Comparison of ENCODE assay signal across 26 cellular contexts in genomic region chr13:110590577-110590976, GRCh38. TPM values are rescaled to one million over a fixed set of nuclear protein-coding genes. Genes with fewer than 3 reads are reported as not detected.
DNase-seq lines count a peak whose midpoint lies in the region; ATAC-seq, FAIRE-seq and TF ChIP-seq lines count a peak whose summit lies in the region.
"Had no signal": no experiment of that assay in that cellular context is flagged by ENCODE, and none has a peak within 500 bp of the region (broad histone marks: within the 10 kb centered on the region; RNA-seq: fewer than 3 reads in every experiment).

No MANE protein-coding gene starts in this region.

- H2AK5ac ChIP-seq in H1 (ENCODE audit: low read depth, low read length) = no peak overlapping the region

- no peak overlapping the region for H4K5ac ChIP-seq in H1 (ENCODE audit: insufficient read length, low read depth, low read length)

- H3K4me3 Mint-ChIP-seq in type B pancreatic cell = peak overlapping the region; percentile 4
- H3K4me3 Mint-ChIP-seq: activated CD8-positive, alpha-beta T cell treated with anti-CD3 and anti-CD28 coated beads for 36 hours; activated naive CD8-positive, alpha-beta T cell treated with anti-CD3 and anti-CD28 coated beads, Interleukin-2, amount 50 U/mL, for 24 hours; CD4-positive, CD25-positive, alpha-beta regulatory T cell; HFFc6; naive thymus-derived CD4-positive, alpha-beta T cell had no signal

- no peak overlapping the region for H2BK5ac ChIP-seq in H1 (ENCODE audit: low read depth, low read length)

- H3K79me2 ChIP-seq in H1 (ENCODE audit: control insufficient read depth in 1 of 2, insufficient read depth in 2 of 2, low read length in 2 of 2) (no peaks in the 10 kb centered on the region), MM.1S (ENCODE audit: low read length) (no peaks in the 10 kb centered on the region)

- 87% methylated on average over 6 of the region's 6 CpGs; no CpG with 5 or more reads in 1 of the 2 experiments for WGBS in H1 (ENCODE audit: extremely low coverage in 1 of 2, insufficient coverage in 1 of 2, insufficient read length in 1 of 2, insufficient replicate concordance in 2 of 2, low coverage in 1 of 2, low lambda C conversion rate in 2 of 2, missing lambda C conversion rate in 1 of 2), 2 experiments

- H3K4me1 ChIP-seq in H1 (replicated peaks in 1 of 4; ENCODE audit: control insufficient read depth in 3 of 4, insufficient read depth in 4 of 4, low read length in 3 of 4) = peaks cover 0 to 3% (median 2%) of the 10 kb centered on the region in 4 experiments; a peak in 4 of 7 replicates
- no peaks in the 10 kb centered on the region for H3K4me1 ChIP-seq in lower lobe of right lung
- H3K4me1 ChIP-seq in effector memory CD4-positive, alpha-beta T cell (ENCODE audit: control insufficient read depth, insufficient read depth, low read length, poor library complexity, severe bottlenecking) = no peaks in the 10 kb centered on the region
- H3K4me1 ChIP-seq in MM.1S (ENCODE audit: low read length) = peaks cover 3% of the 10 kb centered on the region; the same call in 1 of the 2 replicates

- no peak overlapping the region for H4K91ac ChIP-seq in H1 (replicated peaks; ENCODE audit: insufficient read length, low read length)

- H3K4me1 Mint-ChIP-seq in type B pancreatic cell (ENCODE audit: unreplicated experiment) = peaks cover 9% of the 10 kb centered on the region

- no peaks in the 10 kb centered on the region for H3K9me2 ChIP-seq in MM.1S (replicated peaks; ENCODE audit: insufficient read depth, low read length)

- ATAC-seq in lower lobe of right lung (peak; percentile 79 to 81), HG03565 (IDR thresholded peaks at IDR 0.05; ENCODE audit: unreplicated experiment) (no peak)
- ATAC-seq: activated CD4-positive, CD25-positive, alpha-beta regulatory T cell treated with anti-CD3 and anti-CD28 coated beads, Interleukin-2, amount 50 U/mL, for 24 hours; activated CD8-positive, alpha-beta T cell treated with anti-CD3 and anti-CD28 coated beads for 36 hours; activated naive CD8-positive, alpha-beta T cell treated with anti-CD3 and anti-CD28 coated beads, Interleukin-2, amount 50 U/mL, for 24 hours; gastroesophageal sphincter; naive thymus-derived CD4-positive, alpha-beta T cell had no signal

- no peak overlapping the region for H3K23ac ChIP-seq in H1 (ENCODE audit: insufficient read length)

- H4K20me1 ChIP-seq in H1 (replicated peaks in 1 of 2; ENCODE audit: control insufficient read depth in 1 of 2, insufficient read depth in 2 of 2, low read length in 2 of 2) (no peaks in the 10 kb centered on the region), MM.1S (ENCODE audit: insufficient read depth, low read length) (no peaks in the 10 kb centered on the region)

- no peak overlapping the region for H3K14ac ChIP-seq in H1 (ENCODE audit: insufficient read length)

- H3K79me1 ChIP-seq in H1 (ENCODE audit: low read depth, low read length) = no peaks in the 10 kb centered on the region

- H3K27me3 ChIP-seq in H1 (replicated peaks in 1 of 4; ENCODE audit: control insufficient read depth in 3 of 4, extremely low read depth in 1 of 4, insufficient read depth in 3 of 4, low read length in 3 of 4) (no peaks in the 10 kb centered on the region), lower lobe of right lung (ENCODE audit: low read depth) (no peaks in the 10 kb centered on the region), MM.1S (replicated peaks; ENCODE audit: insufficient read depth, low read length) (no peaks in the 10 kb centered on the region)
- H3K27me3 ChIP-seq in effector memory CD4-positive, alpha-beta T cell (replicated peaks; ENCODE audit: control insufficient read depth, insufficient read depth, low read length, poor library complexity, severe bottlenecking) = no peaks in the 10 kb centered on the region
- H3K27me3 ChIP-seq: esophagus squamous epithelium, gastroesophageal sphincter, spleen had no signal

- no peak overlapping the region; a peak in 1 of 7 replicates for H3K9ac ChIP-seq in H1 (replicated peaks in 1 of 4; ENCODE audit: extremely low read depth in 1 of 4, low read depth in 3 of 4, low read length in 3 of 4)
- no peak overlapping the region for H3K9ac ChIP-seq in MM.1S (ENCODE audit: low read length)

- H2BK20ac ChIP-seq in H1 (ENCODE audit: low read length) = no peak overlapping the region

- no peak for FAIRE-seq in H1 (lab: Jason Lieb, UNC)

- no peak overlapping the region for H2BK12ac ChIP-seq in H1 (ENCODE audit: low read depth, low read length)

- peak overlapping the region; percentile 78 for H2AFZ ChIP-seq in H1 (ENCODE audit: low read length)
- no peak overlapping the region for H2AFZ ChIP-seq in MM.1S (ENCODE audit: low read length)

- intact Hi-C loops in lower lobe of right lung (cut with DNase I) = loop anchor here (5.0 kb wide), 1 partner anchor 227 kb away; no protein-coding TSS in a partner anchor

- no peaks in the 10 kb centered on the region for H3F3A ChIP-seq in MM.1S (ENCODE audit: insufficient read depth, low read length)

- CTCF ChIA-PET in H1 (lab: Charles Lee; ENCODE audit: partially characterized antibody) = interaction anchor here (1.0 to 1.5 kb wide), 6 partner anchors 11 to 228 kb away, joined by 3 to 8 read pairs (median 3); no protein-coding TSS in a partner anchor

- H3K27me3 Mint-ChIP-seq in type B pancreatic cell = no peaks in the 10 kb centered on the region

- H3K18ac ChIP-seq in H1 (ENCODE audit: extremely low read depth, low read length) = no peak overlapping the region

- no peak overlapping the region for H4K8ac ChIP-seq in H1 (ENCODE audit: extremely low read depth, insufficient read depth, low read length)

- H2BK15ac ChIP-seq in H1 (ENCODE audit: low read length) = no peak overlapping the region

- no peak overlapping the region for H3K4ac ChIP-seq in H1 (replicated peaks; ENCODE audit: insufficient read length, low read depth, low read length)

- TF ChIP-seq EP300 in H1 (IDR thresholded peaks at IDR 0.05; ENCODE audit: borderline replicate concordance in 1 of 2, low read depth in 2 of 2, low read length in 2 of 2) = no peak

- H3K27ac ChIP-seq in H1 (ENCODE audit: low read depth, low read length) (no peak overlapping the region), lower lobe of right lung (no peak overlapping the region), MM.1S (ENCODE audit: low read length) (no peak overlapping the region)
- no peak overlapping the region for H3K27ac ChIP-seq in effector memory CD4-positive, alpha-beta T cell (ENCODE audit: insufficient read depth, low read length, poor library complexity, severe bottlenecking)
- H3K27ac ChIP-seq: esophagus squamous epithelium, gastroesophageal sphincter, spleen, thoracic aorta had no signal

- TF ChIP-seq CTCF in H1 (IDR thresholded peaks at IDR 0.05; ENCODE audit: control extremely low read depth in 1 of 3, insufficient read depth in 1 of 3, low read depth in 1 of 3, low read length in 3 of 3) (no peak), lower lobe of right lung (IDR thresholded peaks at IDR 0.05) (no peak), type B pancreatic cell (conservative IDR thresholded peaks at IDR 0.05) (no peak), MM.1S (IDR thresholded peaks at IDR 0.05; ENCODE audit: low read length) (no peak)

- H3K4me3 ChIP-seq in H1 (ENCODE audit: extremely low read depth in 1 of 4, insufficient read depth in 2 of 4, low read depth in 3 of 4, low read length in 4 of 4) (no peak overlapping the region), lower lobe of right lung (no peak overlapping the region), MM.1S (ENCODE audit: low read length) (no peak overlapping the region)
- H3K4me3 ChIP-seq in effector memory CD4-positive, alpha-beta T cell (ENCODE audit: insufficient read depth, low read depth, low read length, poor library complexity, severe bottlenecking) = no peak overlapping the region
- H3K4me3 ChIP-seq: esophagus squamous epithelium, gastroesophageal sphincter, spleen, thoracic aorta had no signal

- H3K23me2 ChIP-seq in H1 (ENCODE audit: low read depth, low read length) = no peaks in the 10 kb centered on the region

- peak overlapping the region; percentile 77 for H3K27ac Mint-ChIP-seq in type B pancreatic cell
- H3K27ac Mint-ChIP-seq: activated CD8-positive, alpha-beta T cell treated with anti-CD3 and anti-CD28 coated beads for 36 hours; activated naive CD8-positive, alpha-beta T cell treated with anti-CD3 and anti-CD28 coated beads, Interleukin-2, amount 50 U/mL, for 24 hours; CD4-positive, CD25-positive, alpha-beta regulatory T cell; HFFc6; naive thymus-derived CD4-positive, alpha-beta T cell had no signal

- TF ChIP-seq POLR2A in H1 (IDR thresholded peaks at IDR 0.05; ENCODE audit: control extremely low read depth in 1 of 2, low read depth in 2 of 2, low read length in 2 of 2) = no peak

- H3K36me3 ChIP-seq in H1 (ENCODE audit: control insufficient read depth in 2 of 4, insufficient read depth in 4 of 4, low read length in 3 of 4) (no peaks in the 10 kb centered on the region), lower lobe of right lung (no peaks in the 10 kb centered on the region), MM.1S (replicated peaks; ENCODE audit: insufficient read depth, low read length) (no peaks in the 10 kb centered on the region)
- H3K36me3 ChIP-seq in effector memory CD4-positive, alpha-beta T cell (ENCODE audit: control insufficient read depth, insufficient read depth, low read length) = no peaks in the 10 kb centered on the region
- H3K36me3 ChIP-seq: esophagus squamous epithelium, gastroesophageal sphincter, spleen, thoracic aorta had no signal

- H3K36me3 Mint-ChIP-seq in type B pancreatic cell = no peaks in the 10 kb centered on the region
- H3K36me3 Mint-ChIP-seq: CD4-positive, CD25-positive, alpha-beta regulatory T cell; naive thymus-derived CD4-positive, alpha-beta T cell had no signal

- DNase-seq in M059J (ENCODE audit: low read depth) = peak; percentile 15
- DNase-seq in H1 (ENCODE audit: low read depth in 1 of 2, low spot score in 2 of 2) = no peak
- peak; percentile 55 for DNase-seq in lower lobe of right lung
- DNase-seq in type B pancreatic cell (ENCODE audit: extremely low spot score, unreplicated experiment) = no peak
- no peak for DNase-seq in effector memory CD4-positive, alpha-beta T cell
- no peak for DNase-seq in MM.1S
- DNase-seq: activated CD8-positive, alpha-beta T cell treated with anti-CD3 and anti-CD28 coated beads for 36 hours; activated gamma-delta T cell treated with Interleukin-2 at 50 U/mL for 16 hours; activated naive CD8-positive, alpha-beta T cell treated with anti-CD3 and anti-CD28 coated beads, Interleukin-2, amount 50 U/mL, for 24 hours; CD4-positive, CD25-positive, alpha-beta regulatory T cell; effector CD8-positive, alpha-beta T cell; esophagus squamous epithelium; HFFc6; naive thymus-derived CD4-positive, alpha-beta T cell; NCI-H1092; NCI-H187 treated with DMSO at 0.1 percent for 48 hours; NCI-H526 treated with DMSO at 0.1 percent for 48 hours; retina; stimulated activated CD4-positive, alpha-beta T cell treated with anti-CD3 and anti-CD28 coated beads, Interleukin-4, amount 100 ng/mL, for 24 hours; stimulated activated naive CD4-positive, alpha-beta T cell treated with Interleukin-2 at 50 U/mL for 16 hours; T-helper 1 cell had no signal

- no peak overlapping the region for H2BK120ac ChIP-seq in H1 (replicated peaks; ENCODE audit: low read depth, low read length)

- H3K4me2 ChIP-seq in H1 (ENCODE audit: insufficient read depth in 1 of 2, low read depth in 2 of 2, low read length in 2 of 2) (no peak overlapping the region), MM.1S (ENCODE audit: low read depth, low read length) (no peak overlapping the region)

- H3K9me3 ChIP-seq in H1 (ENCODE audit: insufficient read depth in 2 of 2, low read depth in 1 of 2, low read length in 1 of 2) = no peaks in the 10 kb centered on the region
- H3K9me3 ChIP-seq in lower lobe of right lung = no peaks in the 10 kb centered on the region
- no peaks in the 10 kb centered on the region for H3K9me3 ChIP-seq in effector memory CD4-positive, alpha-beta T cell (ENCODE audit: control insufficient read depth, low read length)
- H3K9me3 ChIP-seq in MM.1S (replicated peaks; ENCODE audit: insufficient read depth, low read length) = no peaks in the 10 kb centered on the region
- H3K9me3 ChIP-seq: esophagus squamous epithelium, gastroesophageal sphincter, spleen, thoracic aorta had no signal

- no peaks in the 10 kb centered on the region for H3K9me3 Mint-ChIP-seq in type B pancreatic cell
- H3K9me3 Mint-ChIP-seq: activated CD8-positive, alpha-beta T cell treated with anti-CD3 and anti-CD28 coated beads for 36 hours; activated naive CD8-positive, alpha-beta T cell treated with anti-CD3 and anti-CD28 coated beads, Interleukin-2, amount 50 U/mL, for 24 hours; CD4-positive, CD25-positive, alpha-beta regulatory T cell; HFFc6; naive thymus-derived CD4-positive, alpha-beta T cell had no signal

- TF ChIP-seq RAD21 in H1 (IDR thresholded peaks at IDR 0.05 in 1 of 2, conservative IDR thresholded peaks at IDR 0.05 in 1 of 2; ENCODE audit: low read depth in 2 of 2, low read length in 2 of 2) = no peak

- POLR2A ChIA-PET in H1 (lab: Charles Lee; ENCODE audit: partially characterized antibody) = no interaction called here

- no peak overlapping the region for H3K56ac ChIP-seq in H1 (replicated peaks; ENCODE audit: insufficient read length, low read depth, low read length)

RNA-seq across cellular contexts. Expression of gene NAXD, which starts 24.8 kb away (rescaled TPM):
- total RNA-seq in M059J (2014; rRNA removed; shearing (Covaris generic)) = 10.2 and 22.2 TPM in 2 replicates
- 23.6 and 25.4 TPM in 2 replicates for total RNA-seq in H1 (2021; fragmentation: NEBNext Ultra II Directional; extraction: Animal tissue kit (Norgen Biotek cat#: 25700))
- polyA plus RNA-seq in H1 (2011; rRNA removed) = 35.5 and 38.2 TPM in 2 replicates
- 36.4 TPM for polyA plus RNA-seq in H1 (2011; cell fraction: cytosol; rRNA removed)
- 55.1 TPM for polyA plus RNA-seq in H1 (2011; cell fraction: nucleus; rRNA removed)
- 23.7 to 27.2 TPM (median 25.9 TPM) in 4 replicates for polyA plus RNA-seq in H1 (2012, experiment 1 of 2)
- polyA plus RNA-seq in H1 (2012, experiment 2 of 2) = 17.0 TPM
- 20.8 TPM for polyA plus RNA-seq in H1 (2013, experiment 1 of 2)
- 20.3 TPM for polyA plus RNA-seq in H1 (2013, experiment 2 of 2)
- polyA minus RNA-seq in H1 (2011; rRNA and poly(A)+ RNA removed) = 17.3 and 21.0 TPM in 2 replicates
- polyA minus RNA-seq in H1 (2011; cell fraction: cytosol; rRNA and poly(A)+ RNA removed) = 8.7 TPM
- polyA minus RNA-seq in H1 (2011; cell fraction: nucleus; rRNA and poly(A)+ RNA removed) = 14.9 TPM
- 27.4 TPM for total RNA-seq in lower lobe of right lung
- total RNA-seq in type B pancreatic cell (ENCODE audit: low replicate concordance) = 38.8 and 39.5 TPM in 2 replicates

RNA-seq across cellular contexts. Expression of gene RAB20, which starts 29.1 kb away (rescaled TPM):
- 6.1 and 9.3 TPM in 2 replicates for total RNA-seq in M059J (2014; rRNA removed; shearing (Covaris generic))
- total RNA-seq in H1 (2021; fragmentation: NEBNext Ultra II Directional; extraction: Animal tissue kit (Norgen Biotek cat#: 25700)) = 24.7 and 27.9 TPM in 2 replicates
- polyA plus RNA-seq in H1 (2011; rRNA removed) = 14.8 and 21.5 TPM in 2 replicates
- polyA plus RNA-seq in H1 (2011; cell fraction: cytosol; rRNA removed) = 23.6 TPM
- polyA plus RNA-seq in H1 (2011; cell fraction: nucleus; rRNA removed) = 14.3 TPM
- 17.1 to 20.8 TPM (median 17.7 TPM) in 4 replicates for polyA plus RNA-seq in H1 (2012, experiment 1 of 2)
- polyA plus RNA-seq in H1 (2012, experiment 2 of 2) = 24.0 TPM
- polyA plus RNA-seq in H1 (2013, experiment 1 of 2) = 16.4 TPM
- polyA plus RNA-seq in H1 (2013, experiment 2 of 2) = 16.1 TPM
- 8.5 and 11.9 TPM in 2 replicates for polyA minus RNA-seq in H1 (2011; rRNA and poly(A)+ RNA removed)
- polyA minus RNA-seq in H1 (2011; cell fraction: cytosol; rRNA and poly(A)+ RNA removed) = 11.2 TPM
- polyA minus RNA-seq in H1 (2011; cell fraction: nucleus; rRNA and poly(A)+ RNA removed) = 4.9 TPM
- total RNA-seq in lower lobe of right lung = 51.3 TPM
- 6.4 and 9.1 TPM in 2 replicates for total RNA-seq in type B pancreatic cell (ENCODE audit: low replicate concordance)
- total RNA-seq: CD4-positive, CD25-positive, alpha-beta regulatory T cell had no signal

Comparison
In these comparisons a context has a peak if more than half of its experiments do, and no peak if none do; other contexts are left out.
1. DNase-seq: peak in M059J (single experiment) and lower lobe of right lung (single experiment); none in H1 (0 of 2), type B pancreatic cell (single experiment), effector memory CD4-positive, alpha-beta T cell (0 of 3) and MM.1S (single experiment).